8 cellular contexts compared by ENCODE assay signal in the genomic region with DNA sequence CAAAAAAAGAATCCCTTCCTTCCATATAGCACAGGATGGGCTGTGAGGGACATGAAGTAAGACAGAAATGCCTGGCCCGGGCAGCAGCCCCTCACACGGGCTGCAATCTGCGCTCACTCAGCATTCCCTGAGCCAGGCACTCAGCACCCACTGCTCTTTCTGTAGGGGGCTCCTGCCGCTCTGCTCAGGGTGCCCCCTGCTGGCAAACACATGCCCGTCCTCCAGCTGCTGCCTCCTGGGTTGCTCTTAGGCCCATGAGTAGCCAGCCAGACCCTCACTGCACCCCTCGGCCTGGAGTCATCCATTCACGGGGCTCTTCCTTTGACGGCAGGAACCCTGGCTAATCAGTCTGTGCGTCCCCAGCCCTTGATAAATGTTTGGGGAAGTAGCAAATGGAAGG. TPM values are rescaled to one million over a fixed set of nuclear protein-coding genes. Genes with fewer than 3 reads are reported as not detected.
DNase-seq lines count a peak whose midpoint lies in the region; ATAC-seq, FAIRE-seq and TF ChIP-seq lines count a peak whose summit lies in the region.

No MANE protein-coding gene starts in this region.

- intact Hi-C loops in mucosa of descending colon (cut with DNase I, micrococcal nuclease) = no loop called here

- H3K4me1 ChIP-seq in A549 = no peaks in the 10 kb centered on the region
- peaks cover 2% of the 10 kb centered on the region for H3K4me1 ChIP-seq in mucosa of descending colon (ENCODE audit: low read depth)

- H3K27ac ChIP-seq in A549 = no peak overlapping the region

- POLR2A ChIA-PET in A549 (lab: Yijun Ruan, JAX) = no interaction called here

- H3K4me2 ChIP-seq in A549 = no peak overlapping the region

- no peak for FAIRE-seq in A549 (lab: Jason Lieb, UNC)

- H3K4me3 ChIP-seq in A549 (no peak overlapping the region), GM12875 (ENCODE audit: low read depth, low read length) (no peak overlapping the region), mucosa of descending colon (no peak overlapping the region)

- H3K9me3 ChIP-seq in A549 = no peaks in the 10 kb centered on the region
- H3K9me3 ChIP-seq in mucosa of descending colon = no peaks in the 10 kb centered on the region

- no peak for TF ChIP-seq POLR2A in A549 (IDR thresholded peaks at IDR 0.05; ENCODE audit: low read length)

- no peak for TF ChIP-seq EP300 in A549 (IDR thresholded peaks at IDR 0.05)

- ATAC-seq in A549 (peak; percentile 80 to 94), mucosa of descending colon (peak; percentile 63)

- H3K36me3 ChIP-seq in mucosa of descending colon (ENCODE audit: low read depth) = peaks cover 3% of the 10 kb centered on the region

- 66% methylated on average over 9 of the region's 9 CpGs for WGBS in A549 (ENCODE audit: missing lambda C conversion rate)

- peak; percentile 25 to 38; a peak in 3 of 5 replicates for TF ChIP-seq RAD21 in A549 (conservative IDR thresholded peaks at IDR 0.05 in 1 of 2, IDR thresholded peaks at IDR 0.05 in 1 of 2)

- TF ChIP-seq CTCF in A549 (IDR thresholded peaks at IDR 0.05) (peak; percentile 47), GM12875 (IDR thresholded peaks at IDR 0.05; ENCODE audit: borderline replicate concordance, insufficient read depth, low read depth, low read length) (peak; percentile 92), mucosa of descending colon (IDR thresholded peaks at IDR 0.05) (peak; percentile 31)

- CTCF ChIA-PET in A549 (lab: Yijun Ruan, JAX) = interaction anchor here (0.6 to 1.9 kb wide), 3 partner anchors 9 to 53 kb away, joined by 3 to 7 read pairs (median 3); no protein-coding TSS in a partner anchor

- DNase-seq in A549 (ENCODE audit: low read depth in 1 of 2, low spot score in 1 of 2) (peak; percentile 25 to 65), T-helper 1 cell (peak in 3 of 5 donors; percentile 17 to 32 (median 21)), dermis microvascular lymphatic vessel endothelial cell (ENCODE audit: low read depth in 2 of 2) (peak; percentile 30 to 64), mucosa of descending colon (peak in 1 of 3 donors; percentile 56), GF-D8 (lab: John Stamatoyannopoulos, UW) (no peak), LoVo (ENCODE audit: low spot score) (no peak), NCI-H1436 (lab: John Stamatoyannopoulos, UW) (no peak)

TF ChIP-seq in A549, 52 proteins besides CTCF, POLR2A, EP300 and RAD21:
- TF ChIP-seq SMC3 (IDR thresholded peaks at IDR 0.05) = peak; percentile 34; the same call in 1 of the 3 replicates
- TF ChIP-seq RFX5 (IDR thresholded peaks at IDR 0.05) = no peak
- TF ChIP-seq, protein P1, sequence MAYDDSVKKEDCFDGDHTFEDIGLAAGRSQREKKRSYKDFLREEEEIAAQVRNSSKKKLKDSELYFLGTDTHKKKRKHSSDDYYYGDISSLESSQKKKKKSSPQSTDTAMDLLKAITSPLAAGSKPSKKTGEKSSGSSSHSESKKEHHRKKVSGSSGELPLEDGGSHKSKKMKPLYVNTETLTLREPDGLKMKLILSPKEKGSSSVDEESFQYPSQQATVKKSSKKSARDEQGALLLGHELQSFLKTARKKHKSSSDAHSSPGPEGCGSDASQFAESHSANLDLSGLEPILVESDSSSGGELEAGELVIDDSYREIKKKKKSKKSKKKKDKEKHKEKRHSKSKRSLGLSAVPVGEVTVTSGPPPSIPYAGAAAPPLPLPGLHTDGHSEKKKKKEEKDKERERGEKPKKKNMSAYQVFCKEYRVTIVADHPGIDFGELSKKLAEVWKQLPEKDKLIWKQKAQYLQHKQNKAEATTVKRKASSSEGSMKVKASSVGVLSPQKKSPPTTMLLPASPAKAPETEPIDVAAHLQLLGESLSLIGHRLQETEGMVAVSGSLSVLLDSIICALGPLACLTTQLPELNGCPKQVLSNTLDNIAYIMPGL (CRISPR knock-in tag; IDR thresholded peaks at IDR 0.05; ENCODE audit: borderline replicate concordance) = no peak

RNA-seq across cellular contexts. Expression of a gene that starts 6.9 kb away (rescaled TPM):
- polyA plus RNA-seq in A549 (2011; rRNA removed) (11.8 and 13.4 TPM in 2 replicates), A549 (2017; fragmentation: RNase III; extraction: RNeasy Plus Mini Kit Qiagen cat#74134 plus additional on column Dnase treatment) (14.0 to 15.9 TPM (median 15.5 TPM) in 3 replicates)
- polyA plus RNA-seq in A549 (2012; cell fraction: cytosol; rRNA removed) = 27.2 and 35.6 TPM in 2 replicates
- polyA plus RNA-seq in A549 (2012; cell fraction: nucleus; rRNA removed) = 25.4 and 34.3 TPM in 2 replicates
- polyA minus RNA-seq in A549 (2011; rRNA and poly(A)+ RNA removed) = 6.6 and 7.0 TPM in 2 replicates
- total RNA-seq in dermis microvascular lymphatic vessel endothelial cell (6.8 and 12.9 TPM in 2 replicates), mucosa of descending colon (10 to 100 TPM; 16.1 to 18.8 (median 17.0) TPM)

RNA-seq across cellular contexts. Expression of a gene that starts 15.1 kb away (rescaled TPM):
- polyA plus RNA-seq in A549 (2011; rRNA removed) (42.4 and 43.2 TPM in 2 replicates), A549 (2017; fragmentation: RNase III; extraction: RNeasy Plus Mini Kit Qiagen cat#74134 plus additional on column Dnase treatment) (83.2 to 94.4 TPM (median 93.9 TPM) in 3 replicates)
- polyA plus RNA-seq in A549 (2012; cell fraction: cytosol; rRNA removed) = 189 and 286 TPM in 2 replicates
- 202 and 280 TPM in 2 replicates for polyA plus RNA-seq in A549 (2012; cell fraction: nucleus; rRNA removed)
- polyA minus RNA-seq in A549 (2011; rRNA and poly(A)+ RNA removed) = 10.0 and 12.4 TPM in 2 replicates
- total RNA-seq in dermis microvascular lymphatic vessel endothelial cell (295 and 296 TPM in 2 replicates), mucosa of descending colon (100 to 1,000 TPM; 134 to 281 (median 236) TPM)

RNA-seq across cellular contexts. Expression of a gene that starts 25.7 kb away (rescaled TPM):
- polyA plus RNA-seq in A549 (2011; rRNA removed) = 0.30 and 0.88 TPM in 2 replicates
- polyA plus RNA-seq in A549 (2012; cell fraction: cytosol; rRNA removed) = 1.3 and 1.6 TPM in 2 replicates
- 1.4 and 1.7 TPM in 2 replicates for polyA plus RNA-seq in A549 (2012; cell fraction: nucleus; rRNA removed)
- 0.54 to 0.80 TPM (median 0.54 TPM) in 3 replicates for polyA plus RNA-seq in A549 (2017; fragmentation: RNase III; extraction: RNeasy Plus Mini Kit Qiagen cat#74134 plus additional on column Dnase treatment)
- polyA minus RNA-seq in A549 (2011; rRNA and poly(A)+ RNA removed) = not detected in 2 replicates
- total RNA-seq in dermis microvascular lymphatic vessel endothelial cell = 1.0 and 1.4 TPM in 2 replicates
- total RNA-seq in mucosa of descending colon = 10 to 100 TPM in 2 of 3 donors, 1 to 10 TPM in 1; 8.4 to 28.3 (median 20.6) TPM

RNA-seq across cellular contexts. Expression of a gene that starts 47.1 kb away (rescaled TPM):
- polyA plus RNA-seq in A549 (2011; rRNA removed) (5.0 and 5.8 TPM in 2 replicates), A549 (2017; fragmentation: RNase III; extraction: RNeasy Plus Mini Kit Qiagen cat#74134 plus additional on column Dnase treatment) (1.9 to 2.8 TPM (median 2.3 TPM) in 3 replicates)
- 3.3 TPM in 2 replicates for polyA plus RNA-seq in A549 (2012; cell fraction: cytosol; rRNA removed)
- polyA plus RNA-seq in A549 (2012; cell fraction: nucleus; rRNA removed) = 1.6 and 2.6 TPM in 2 replicates
- polyA minus RNA-seq in A549 (2011; rRNA and poly(A)+ RNA removed) = 2.7 and 4.8 TPM in 2 replicates
- total RNA-seq in dermis microvascular lymphatic vessel endothelial cell (8.2 and 10.9 TPM in 2 replicates), mucosa of descending colon (1 to 10 TPM; 2.0 to 5.7 (median 3.4) TPM)

RNA-seq across cellular contexts. Expression of a gene that starts 50.7 kb away (rescaled TPM):
- 8.6 and 9.5 TPM in 2 replicates for polyA plus RNA-seq in A549 (2011; rRNA removed)
- 19.1 and 24.8 TPM in 2 replicates for polyA plus RNA-seq in A549 (2012; cell fraction: cytosol; rRNA removed)
- polyA plus RNA-seq in A549 (2012; cell fraction: nucleus; rRNA removed) = 31.1 and 31.4 TPM in 2 replicates
- polyA plus RNA-seq in A549 (2017; fragmentation: RNase III; extraction: RNeasy Plus Mini Kit Qiagen cat#74134 plus additional on column Dnase treatment) = 17.8 to 19.8 TPM (median 18.7 TPM) in 3 replicates
- polyA minus RNA-seq in A549 (2011; rRNA and poly(A)+ RNA removed) = 7.5 and 10.5 TPM in 2 replicates
- total RNA-seq in dermis microvascular lymphatic vessel endothelial cell = 18.0 and 24.7 TPM in 2 replicates
- 10 to 100 TPM; 47.6 to 95.2 (median 90.1) TPM for total RNA-seq in mucosa of descending colon

Comparison
In these comparisons a context has a peak if more than half of its experiments do, and no peak if none do; other contexts are left out.
1. DNase-seq: peak in A549 (2 of 2), T-helper 1 cell (3 of 5) and dermis microvascular lymphatic vessel endothelial cell (2 of 2); none in GF-D8 (single experiment), LoVo (single experiment) and NCI-H1436 (single experiment).
2. CTCF ChIP-seq: peak in every context shown above with its lines; median percentile 92 in GM12875; 47 in A549; 31 in mucosa of descending colon.